In the genomic region with DNA sequence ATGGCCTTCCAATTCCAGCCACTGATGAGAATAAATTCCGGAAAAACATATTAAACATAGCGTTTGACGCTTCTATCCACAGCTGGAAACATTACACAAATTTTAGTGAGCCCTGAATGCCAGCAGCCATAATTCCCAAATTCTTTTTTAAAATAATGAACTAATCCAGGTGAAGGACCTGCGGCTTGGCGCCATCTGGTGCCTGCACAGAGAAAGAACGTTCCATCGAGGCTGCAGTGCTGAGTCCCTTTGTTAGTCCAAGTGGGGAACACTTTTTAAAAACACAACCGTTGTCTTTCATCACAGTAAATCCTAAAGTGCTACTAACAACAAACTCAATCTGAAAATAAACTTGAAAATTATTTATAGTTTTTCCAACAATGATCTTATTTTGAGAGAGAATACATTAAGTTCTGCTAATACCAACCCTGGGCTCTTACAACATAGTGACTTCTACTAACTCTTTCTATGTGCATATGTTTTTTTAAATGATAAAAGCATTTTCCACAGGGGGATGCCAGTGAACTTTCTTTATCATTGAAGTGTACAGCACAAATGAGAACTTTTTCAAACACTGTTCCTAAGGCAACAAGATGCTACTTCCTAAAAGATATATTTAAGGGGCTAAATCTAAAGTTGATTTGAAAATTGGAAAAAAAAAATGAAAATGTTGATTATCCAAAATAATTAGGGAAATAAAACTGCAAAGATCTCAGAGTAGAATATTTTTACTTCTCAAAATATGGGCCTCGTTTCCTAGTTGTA, we compare ENCODE assay signal across 9 cellular contexts.
A peak's percentile ranks its signal among the peaks of the same experiment; 100 is the strongest.
DNase-seq lines count a peak whose midpoint lies in the region; ATAC-seq, FAIRE-seq and TF ChIP-seq lines count a peak whose summit lies in the region.
"Had no signal": no experiment of that assay in that cellular context is flagged by ENCODE, and none has a peak within 500 bp of the region (broad histone marks: within the 10 kb centered on the region; RNA-seq: fewer than 3 reads in every experiment).

No MANE protein-coding gene starts in this region.

- peak; percentile 25 for DNase-seq in NCI-H1417 treated with DMSO at 0.1 percent for 48 hours (lab: John Stamatoyannopoulos, UW)
- peak; percentile 63 for DNase-seq in astrocyte of the hippocampus (ENCODE audit: low read depth, low spot score)
- no peak for DNase-seq in kidney
- peak; percentile 3 for DNase-seq in stimulated activated naive B cell treated with anti-CD40 and anti-IgM and Interleukin-4, amounts not matched to agents 10 μg/mL and 1 μg/mL and 100 μg/mL, for 72 hours
- no peak for DNase-seq in activated gamma-delta T cell (lab: John Stamatoyannopoulos, UW)

- no peak overlapping the region for H3K9ac ChIP-seq in kidney (ENCODE audit: low read length in 2 of 2)

- H3K36me3 ChIP-seq in kidney (ENCODE audit: control insufficient read depth in 1 of 2, insufficient read depth in 2 of 2, low read length in 2 of 2), result no peaks in the 10 kb centered on the region

- ATAC-seq in stimulated activated naive B cell treated with anti-CD40 and anti-IgM and Interleukin-4, amounts not matched to agents 10 μg/mL and 1 μg/mL and 100 μg/mL, for 72 hours (replicated peaks), result peak in 1 of 2 donors; percentile 43
- ATAC-seq in GM21717 (IDR thresholded peaks at IDR 0.05; ENCODE audit: unreplicated experiment), result no peak

- H3K9me3 Mint-ChIP-seq in stimulated activated naive B cell treated with anti-CD40 and anti-IgM and Interleukin-4, amounts not matched to agents 10 μg/mL and 1 μg/mL and 100 μg/mL, for 72 hours, result no peaks in the 10 kb centered on the region

- no peak overlapping the region for H3K4me3 ChIP-seq in kidney (ENCODE audit: low read length in 2 of 2)

- no peak overlapping the region for H3K27ac Mint-ChIP-seq in stimulated activated naive B cell treated with anti-CD40 and anti-IgM and Interleukin-4, amounts not matched to agents 10 μg/mL and 1 μg/mL and 100 μg/mL, for 72 hours

- peak; percentile 69 for TF ChIP-seq CTCF in kidney (IDR thresholded peaks at IDR 0.05; ENCODE audit: borderline replicate concordance, extremely low read depth, insufficient read depth)

- no peak overlapping the region for H3K4me3 Mint-ChIP-seq in stimulated activated naive B cell treated with anti-CD40 and anti-IgM and Interleukin-4, amounts not matched to agents 10 μg/mL and 1 μg/mL and 100 μg/mL, for 72 hours
- H3K4me3 Mint-ChIP-seq: central memory CD8-positive, alpha-beta T cell had no signal

- intact Hi-C loops in kidney (cut with DNase I), result no loop called here

- H3K9me3 ChIP-seq in kidney (ENCODE audit: control insufficient read depth in 1 of 2, low read length in 2 of 2), result no peaks in the 10 kb centered on the region

- peaks cover 0 to 9% of the 10 kb centered on the region in 2 donors for H3K4me1 ChIP-seq in kidney (ENCODE audit: control insufficient read depth in 1 of 2, insufficient read depth in 1 of 2, low read depth in 1 of 2, low read length in 2 of 2)

- no peak overlapping the region for H3K27ac ChIP-seq in kidney (ENCODE audit: low read depth in 2 of 2, low read length in 2 of 2)

- no peaks in the 10 kb centered on the region for H3K4me1 Mint-ChIP-seq in stimulated activated naive B cell treated with anti-CD40 and anti-IgM and Interleukin-4, amounts not matched to agents 10 μg/mL and 1 μg/mL and 100 μg/mL, for 72 hours
- H3K4me1 Mint-ChIP-seq: central memory CD8-positive, alpha-beta T cell had no signal

- no peaks in the 10 kb centered on the region for H3K36me3 Mint-ChIP-seq in stimulated activated naive B cell treated with anti-CD40 and anti-IgM and Interleukin-4, amounts not matched to agents 10 μg/mL and 1 μg/mL and 100 μg/mL, for 72 hours

- peak; percentile 90 for FAIRE-seq in A204.1 (lab: Jason Lieb, UNC)
- peak; percentile 74 for FAIRE-seq in G401.6 (lab: Jason Lieb, UNC)
- peak; percentile 6 for FAIRE-seq in kidney (lab: Jason Lieb, UNC)

- H3K27me3 Mint-ChIP-seq in stimulated activated naive B cell treated with anti-CD40 and anti-IgM and Interleukin-4, amounts not matched to agents 10 μg/mL and 1 μg/mL and 100 μg/mL, for 72 hours, result peaks cover 16 to 17% of the 10 kb centered on the region in 2 donors

Comparison
In these comparisons a context has a peak if more than half of its experiments do, and no peak if none do; other contexts are left out.
1. DNase-seq: peak in NCI-H1417 treated with DMSO at 0.1 percent for 48 hours (single experiment), astrocyte of the hippocampus (single experiment) and stimulated activated naive B cell treated with anti-CD40 and anti-IgM and Interleukin-4, amounts not matched to agents 10 μg/mL and 1 μg/mL and 100 μg/mL, for 72 hours (single experiment); none in kidney (single experiment) and activated gamma-delta T cell (single experiment).